24 cellular contexts compared by ENCODE assay signal in the genomic region with DNA sequence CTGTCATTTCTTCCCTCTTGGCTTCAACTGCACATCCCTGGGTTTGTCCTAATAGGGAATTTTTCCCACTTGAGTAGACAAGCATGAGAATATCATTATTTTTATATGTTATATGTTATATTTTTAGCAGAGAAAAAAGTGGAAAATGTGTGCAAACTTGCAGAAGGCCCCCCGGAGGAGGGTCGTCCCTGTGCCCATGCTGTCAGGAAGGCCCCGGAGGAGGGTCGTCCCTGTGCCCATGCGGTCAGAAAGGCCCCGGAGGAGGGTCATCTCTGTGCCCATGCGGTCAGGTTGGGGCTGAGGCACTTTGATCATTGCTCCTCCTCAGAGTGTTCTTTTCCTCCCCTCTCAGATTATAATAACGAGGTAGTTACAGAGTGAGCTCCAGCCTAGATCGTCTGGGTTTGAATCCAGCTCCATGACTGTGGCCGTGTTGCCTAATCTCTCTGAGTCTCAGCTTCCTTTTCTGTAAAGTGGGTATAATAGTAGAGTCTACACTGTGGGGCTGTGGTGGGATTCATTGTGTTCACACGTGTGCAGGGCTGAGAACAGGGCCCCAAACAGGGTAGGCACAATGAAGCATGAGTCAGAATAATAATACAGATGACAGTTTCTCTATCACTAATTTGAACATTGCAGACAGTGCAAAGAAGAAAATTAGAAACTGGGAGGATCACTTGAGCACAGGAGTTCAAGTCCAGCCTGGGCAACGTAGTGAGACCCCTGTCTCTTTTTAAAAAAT. TPM values are rescaled to one million over a fixed set of nuclear protein-coding genes. Genes with fewer than 3 reads are reported as not detected.
DNase-seq lines count a peak whose midpoint lies in the region; ATAC-seq and TF ChIP-seq lines count a peak whose summit lies in the region.
"Had no signal": no experiment of that assay in that cellular context is flagged by ENCODE, and none has a peak within 500 bp of the region (broad histone marks: within the 10 kb centered on the region; RNA-seq: fewer than 3 reads in every experiment).

No MANE protein-coding gene starts in this region.

- H3K36me3 ChIP-seq in esophagus muscularis mucosa (peaks cover 0 to 22% (median 8%) of the 10 kb centered on the region in 4 donors), prostate gland (no peaks in the 10 kb centered on the region)
- H3K36me3 ChIP-seq: cardiac muscle cell had no signal

- H3K27me3 ChIP-seq in esophagus muscularis mucosa = no peaks in the 10 kb centered on the region
- H3K27me3 ChIP-seq in prostate gland (replicated peaks; ENCODE audit: insufficient read depth) = no peaks in the 10 kb centered on the region
- H3K27me3 ChIP-seq: cardiac muscle cell, SJSA1 had no signal

- H3K27ac ChIP-seq in esophagus muscularis mucosa (replicated peaks in 1 of 4) (peak overlapping the region; percentile 33 to 92 (median 60)), prostate gland (no peak overlapping the region)
- H3K27ac ChIP-seq: cardiac muscle cell, SJSA1 had no signal

- WGBS in esophagus muscularis mucosa = 72% methylated on average over 12 of the region's 12 CpGs
- 76% methylated on average over 12 of the region's 12 CpGs for WGBS in prostate gland

- CTCF ChIA-PET in activated CD4-positive, alpha-beta memory T cell treated with anti-CD3 and anti-CD28 coated beads for 36 hours (lab: Charles Lee) = interaction anchor here (1.0 kb wide), 1 partner anchor 289 kb away, joined by 3 read pairs; no protein-coding TSS in a partner anchor

- TF ChIP-seq CTCF in esophagus muscularis mucosa (IDR thresholded peaks at IDR 0.05) = no peak
- TF ChIP-seq CTCF in CD14-positive monocyte (IDR thresholded peaks at IDR 0.05) = no peak
- TF ChIP-seq CTCF in prostate gland (IDR thresholded peaks at IDR 0.05) = no peak

- peaks cover 53% of the 10 kb centered on the region for H3K4me1 Mint-ChIP-seq in activated CD4-positive, alpha-beta memory T cell treated with anti-CD3 and anti-CD28 coated beads for 36 hours (ENCODE audit: low read depth)
- H3K4me1 Mint-ChIP-seq in stimulated activated memory B cell treated with anti-CD40 and anti-IgM and Interleukin-4, amounts not matched to agents 10 μg/mL and 1 μg/mL and 100 μg/mL, for 72 hours = peaks cover 51% of the 10 kb centered on the region
- peaks cover 3% of the 10 kb centered on the region for H3K4me1 Mint-ChIP-seq in CD14-positive monocyte

- H3K27me3 Mint-ChIP-seq in activated CD4-positive, alpha-beta memory T cell treated with anti-CD3 and anti-CD28 coated beads for 36 hours = no peaks in the 10 kb centered on the region
- no peaks in the 10 kb centered on the region for H3K27me3 Mint-ChIP-seq in stimulated activated memory B cell treated with anti-CD40 and anti-IgM and Interleukin-4, amounts not matched to agents 10 μg/mL and 1 μg/mL and 100 μg/mL, for 72 hours
- H3K27me3 Mint-ChIP-seq in CD14-positive monocyte (ENCODE audit: low read depth in 3 of 3) = peaks cover 0 to 2% (median 0%) of the 10 kb centered on the region in 3 donors
- H3K27me3 Mint-ChIP-seq: CD4-positive, CD25-positive, alpha-beta regulatory T cell; stimulated activated naive B cell treated with anti-CD40 and anti-IgM and Interleukin-4, amounts not matched to agents 10 μg/mL and 1 μg/mL and 100 μg/mL, for 72 hours had no signal

- no peak for TF ChIP-seq EP300 in esophagus muscularis mucosa (IDR thresholded peaks at IDR 0.05)

- H3K4me3 Mint-ChIP-seq in activated CD4-positive, alpha-beta memory T cell treated with anti-CD3 and anti-CD28 coated beads for 36 hours = no peak overlapping the region
- H3K4me3 Mint-ChIP-seq in stimulated activated memory B cell treated with anti-CD40 and anti-IgM and Interleukin-4, amounts not matched to agents 10 μg/mL and 1 μg/mL and 100 μg/mL, for 72 hours = no peak overlapping the region
- no peak overlapping the region for H3K4me3 Mint-ChIP-seq in CD14-positive monocyte
- H3K4me3 Mint-ChIP-seq: CD4-positive, CD25-positive, alpha-beta regulatory T cell; stimulated activated naive B cell treated with anti-CD40 and anti-IgM and Interleukin-4, amounts not matched to agents 10 μg/mL and 1 μg/mL and 100 μg/mL, for 72 hours had no signal

- H3K27ac Mint-ChIP-seq in activated naive CD4-positive, alpha-beta T cell treated with anti-CD3 and anti-CD28 coated beads, Interleukin-2, amount 50 U/mL, for 72 hours = peak overlapping the region in 1 of 2 donors; percentile 74
- peak overlapping the region; percentile 52 for H3K27ac Mint-ChIP-seq in activated CD4-positive, alpha-beta memory T cell treated with anti-CD3 and anti-CD28 coated beads for 36 hours
- H3K27ac Mint-ChIP-seq in stimulated activated memory B cell treated with anti-CD40 and anti-IgM and Interleukin-4, amounts not matched to agents 10 μg/mL and 1 μg/mL and 100 μg/mL, for 72 hours = peak overlapping the region; percentile 55
- peak overlapping the region in 3 of 7 donors; percentile 4 to 37 (median 31) for H3K27ac Mint-ChIP-seq in CD14-positive monocyte
- H3K27ac Mint-ChIP-seq: stimulated activated naive B cell treated with anti-CD40 and anti-IgM and Interleukin-4, amounts not matched to agents 10 μg/mL and 1 μg/mL and 100 μg/mL, for 72 hours had no signal

- POLR2A ChIA-PET in activated CD4-positive, alpha-beta memory T cell treated with anti-CD3 and anti-CD28 coated beads for 36 hours (lab: Charles Lee) = no interaction called here

- H3K9me3 Mint-ChIP-seq in activated naive CD4-positive, alpha-beta T cell treated with anti-CD3 and anti-CD28 coated beads, Interleukin-2, amount 50 U/mL, for 72 hours = no peaks in the 10 kb centered on the region
- H3K9me3 Mint-ChIP-seq in activated CD4-positive, alpha-beta memory T cell treated with anti-CD3 and anti-CD28 coated beads for 36 hours = no peaks in the 10 kb centered on the region
- H3K9me3 Mint-ChIP-seq in stimulated activated memory B cell treated with anti-CD40 and anti-IgM and Interleukin-4, amounts not matched to agents 10 μg/mL and 1 μg/mL and 100 μg/mL, for 72 hours = no peaks in the 10 kb centered on the region
- no peaks in the 10 kb centered on the region for H3K9me3 Mint-ChIP-seq in CD14-positive monocyte
- H3K9me3 Mint-ChIP-seq: CD4-positive, CD25-positive, alpha-beta regulatory T cell; stimulated activated naive B cell treated with anti-CD40 and anti-IgM and Interleukin-4, amounts not matched to agents 10 μg/mL and 1 μg/mL and 100 μg/mL, for 72 hours had no signal

- H3K9me3 ChIP-seq in esophagus muscularis mucosa = no peaks in the 10 kb centered on the region
- H3K9me3 ChIP-seq in prostate gland = no peaks in the 10 kb centered on the region
- H3K9me3 ChIP-seq: SJSA1 had no signal

- TF ChIP-seq POLR2A in esophagus muscularis mucosa (IDR thresholded peaks at IDR 0.05; ENCODE audit: low read depth) (no peak), prostate gland (IDR thresholded peaks at IDR 0.05) (no peak)

- intact Hi-C loops in activated CD4-positive, alpha-beta memory T cell treated with anti-CD3 and anti-CD28 coated beads for 36 hours (cut with micrococcal nuclease) = no loop called here
- intact Hi-C loops in esophagus muscularis mucosa (cut with DNase I) = no loop called here
- intact Hi-C loops in CD14-positive monocyte (cut with micrococcal nuclease) = no loop called here
- intact Hi-C loops in prostate gland (cut with DNase I) = no loop called here

- no peak overlapping the region for H3K4me3 ChIP-seq in esophagus muscularis mucosa
- no peak overlapping the region for H3K4me3 ChIP-seq in prostate gland
- H3K4me3 ChIP-seq: cardiac muscle cell, SJSA1, skin epidermis had no signal

- ATAC-seq in activated naive CD4-positive, alpha-beta T cell treated with anti-CD3 and anti-CD28 coated beads, Interleukin-2, amount 50 U/mL, for 72 hours = peak; percentile 23 to 89
- ATAC-seq in stimulated activated memory B cell treated with anti-CD40 and anti-IgM and Interleukin-4, amounts not matched to agents 10 μg/mL and 1 μg/mL and 100 μg/mL, for 72 hours = no peak
- ATAC-seq in GM19463 (IDR thresholded peaks at IDR 0.05; ENCODE audit: unreplicated experiment) = no peak
- ATAC-seq: HCT116; stimulated activated naive B cell treated with anti-CD40 and anti-IgM and Interleukin-4, amounts not matched to agents 10 μg/mL and 1 μg/mL and 100 μg/mL, for 72 hours had no signal

- H3K36me3 Mint-ChIP-seq in activated naive CD4-positive, alpha-beta T cell treated with anti-CD3 and anti-CD28 coated beads, Interleukin-2, amount 50 U/mL, for 72 hours = peaks cover 13 to 22% of the 10 kb centered on the region in 2 donors
- H3K36me3 Mint-ChIP-seq in activated CD4-positive, alpha-beta memory T cell treated with anti-CD3 and anti-CD28 coated beads for 36 hours = peaks cover 49% of the 10 kb centered on the region
- H3K36me3 Mint-ChIP-seq in stimulated activated memory B cell treated with anti-CD40 and anti-IgM and Interleukin-4, amounts not matched to agents 10 μg/mL and 1 μg/mL and 100 μg/mL, for 72 hours = peaks cover 52% of the 10 kb centered on the region
- H3K36me3 Mint-ChIP-seq in CD14-positive monocyte = peaks cover 72 to 92% of the 10 kb centered on the region in 2 donors

- H3K4me1 ChIP-seq in esophagus muscularis mucosa (peaks cover 33 to 82% (median 72%) of the 10 kb centered on the region in 4 donors), prostate gland (replicated peaks) (no peaks in the 10 kb centered on the region)
- H3K4me1 ChIP-seq: SJSA1 had no signal

- peak in 1 of 2 donors; percentile 18 for DNase-seq in activated naive CD4-positive, alpha-beta T cell treated with anti-CD3 and anti-CD28 coated beads, Interleukin-2, amount 50 U/mL, for 72 hours (ENCODE audit: low spot score in 2 of 2)
- no peak for DNase-seq in activated naive CD4-positive, alpha-beta T cell treated with Interleukin-2 at 50 U/mL for 16 hours
- DNase-seq in activated CD4-positive, alpha-beta memory T cell treated with anti-CD3 and anti-CD28 coated beads for 36 hours = no peak
- DNase-seq in esophagus muscularis mucosa (ENCODE audit: extremely low spot score) (no peak), CD14-positive monocyte (ENCODE audit: low spot score) (no peak), prostate gland (ENCODE audit: low spot score) (no peak)
- DNase-seq: activated CD4-positive, alpha-beta T cell treated with anti-CD3 and anti-CD28 coated beads for 1 hour; activated gamma-delta T cell; CD4-positive, CD25-positive, alpha-beta regulatory T cell; EL; kidney glomerular epithelial cell; mammary epithelial cell; NCI-H1048; NCI-H1694 treated with DMSO at 0.1 percent for 48 hours; NCI-H69; nucleus accumbens; stimulated activated naive B cell treated with anti-CD40 and anti-IgM and Interleukin-4, amounts not matched to agents 10 μg/mL and 1 μg/mL and 100 μg/mL, for 72 hours; T-helper 1 cell had no signal

RNA-seq across cellular contexts. Expression of a gene that starts 33.4 kb away (rescaled TPM):
- 10 to 100 TPM; 10.7 to 23.1 TPM for total RNA-seq in activated naive CD4-positive, alpha-beta T cell treated with anti-CD3 and anti-CD28 coated beads, Interleukin-2, amount 50 U/mL, for 72 hours
- total RNA-seq in activated CD4-positive, alpha-beta memory T cell treated with anti-CD3 and anti-CD28 coated beads for 36 hours = 10 to 100 TPM; 23.9 to 24.1 TPM
- 10 to 100 TPM; 13.7 to 26.9 (median 25.7) TPM for total RNA-seq in esophagus muscularis mucosa
- polyA plus RNA-seq in CD14-positive monocyte = 10 to 100 TPM; 12.1 to 14.6 TPM
- total RNA-seq in prostate gland = 10 to 100 TPM in 1 of 2 donors, 1 to 10 TPM in 1; 7.0 to 20.6 TPM

Comparison
In these comparisons a context has a peak if more than half of its experiments do, and no peak if none do; other contexts are left out.
1. ATAC-seq: peak in activated naive CD4-positive, alpha-beta T cell treated with anti-CD3 and anti-CD28 coated beads, Interleukin-2, amount 50 U/mL, for 72 hours (2 of 2); none in stimulated activated memory B cell treated with anti-CD40 and anti-IgM and Interleukin-4, amounts not matched to agents 10 μg/mL and 1 μg/mL and 100 μg/mL, for 72 hours (single experiment) and GM19463 (single experiment).
2. H3K27ac ChIP-seq: peak in esophagus muscularis mucosa (4 of 4); none in prostate gland (0 of 2).